8 cellular contexts compared by ENCODE assay signal in genomic region chr6:32176476-32177181, GRCh38. TPM values are rescaled to one million over a fixed set of nuclear protein-coding genes. Genes with fewer than 3 reads are reported as not detected.
DNase-seq lines count a peak whose midpoint lies in the region; ATAC-seq and TF ChIP-seq lines count a peak whose summit lies in the region.

No MANE protein-coding gene starts in this region.

- ATAC-seq in HG02973 (IDR thresholded peaks at IDR 0.05; ENCODE audit: unreplicated experiment) (no peak), HG03045 (IDR thresholded peaks at IDR 0.05; ENCODE audit: unreplicated experiment) (no peak), GM19395 (IDR thresholded peaks at IDR 0.05; ENCODE audit: unreplicated experiment) (no peak)

- peaks cover 17% of the 10 kb centered on the region for H3K36me3 ChIP-seq in SJSA1
- no peaks in the 10 kb centered on the region for H3K36me3 ChIP-seq in prostate gland

- H3K27ac ChIP-seq in SJSA1 (peak overlapping the region; percentile 84), prostate gland (peak overlapping the region; percentile 93)

- intact Hi-C loops in prostate gland (cut with DNase I), result loop anchor here (5.0 kb wide), 1 partner anchor 279 kb away; the partner anchor contains the start of gene EHMT2

- no peak for TF ChIP-seq CTCF in prostate gland (IDR thresholded peaks at IDR 0.05)

- no peaks in the 10 kb centered on the region for H3K27me3 ChIP-seq in SJSA1 (replicated peaks)
- H3K27me3 ChIP-seq in prostate gland (replicated peaks; ENCODE audit: insufficient read depth), result no peaks in the 10 kb centered on the region

- peaks cover 26% of the 10 kb centered on the region for H3K4me1 ChIP-seq in SJSA1 (replicated peaks)
- H3K4me1 ChIP-seq in prostate gland (replicated peaks), result no peaks in the 10 kb centered on the region

- H3K4me3 ChIP-seq in SJSA1 (peak overlapping the region; percentile 48), prostate gland (peak overlapping the region; percentile 94)

- TF ChIP-seq POLR2A in prostate gland (IDR thresholded peaks at IDR 0.05), result no peak

- peak; percentile 43 for DNase-seq in NCI-H1694 treated with DMSO at 0.1 percent for 48 hours (lab: John Stamatoyannopoulos, UW)
- no peak for DNase-seq in NCI-H1694 (lab: John Stamatoyannopoulos, UW)
- no peak for DNase-seq in SJSA1 (ENCODE audit: low read depth in 1 of 2, low spot score in 2 of 2)
- DNase-seq in fibroblast of gingiva (ENCODE audit: low read depth), result peak; percentile 74
- DNase-seq in prostate gland (ENCODE audit: low spot score), result no peak

- no peaks in the 10 kb centered on the region for H3K9me3 ChIP-seq in SJSA1 (replicated peaks)
- H3K9me3 ChIP-seq in prostate gland, result no peaks in the 10 kb centered on the region

- 10% methylated on average over 5 of the region's 5 CpGs for WGBS in prostate gland

RNA-seq across cellular contexts. Expression of gene AGPAT1, which starts 0.7 kb away (rescaled TPM):
- 40.9 and 65.4 TPM in 2 replicates for total RNA-seq in SJSA1 (2014; rRNA removed; shearing (Covaris generic))
- 100 to 1,000 TPM in 1 of 2 donors, 10 to 100 TPM in 1; 52.6 to 113 TPM for total RNA-seq in prostate gland

RNA-seq across cellular contexts. Expression of gene RNF5, which starts 1.6 kb away (rescaled TPM):
- 63.6 and 67.6 TPM in 2 replicates for total RNA-seq in SJSA1 (2014; rRNA removed; shearing (Covaris generic))
- 100 to 1,000 TPM in 1 of 2 donors, 10 to 100 TPM in 1; 98.6 to 129 TPM for total RNA-seq in prostate gland

RNA-seq across cellular contexts. Expression of gene AGER, which starts 7.4 kb away (rescaled TPM):
- 0.76 TPM in 1 of 2 replicates, not detected in the other for total RNA-seq in SJSA1 (2014; rRNA removed; shearing (Covaris generic))
- 1 to 10 TPM; 3.3 to 3.8 TPM for total RNA-seq in prostate gland

RNA-seq across cellular contexts. Expression of gene EGFL8, which starts 12.2 kb away (rescaled TPM):
- 0.19 and 3.1 TPM in 2 replicates for total RNA-seq in SJSA1 (2014; rRNA removed; shearing (Covaris generic))
- total RNA-seq in prostate gland, result 10 to 100 TPM; 12.2 to 19.5 TPM

RNA-seq across cellular contexts. Expression of gene PBX2, which starts 13.4 kb away (rescaled TPM):
- total RNA-seq in SJSA1 (2014; rRNA removed; shearing (Covaris generic)), result 11.8 and 13.2 TPM in 2 replicates
- total RNA-seq in prostate gland, result 100 to 1,000 TPM in 1 of 2 donors, 10 to 100 TPM in 1; 61.5 to 102 TPM

Comparison
In these comparisons a context has a peak if more than half of its experiments do, and no peak if none do; other contexts are left out.
1. DNase-seq: peak in NCI-H1694 treated with DMSO at 0.1 percent for 48 hours (single experiment) and fibroblast of gingiva (single experiment); none in NCI-H1694 (single experiment), SJSA1 (0 of 2) and prostate gland (single experiment).